Comparison of ENCODE assay signal across 9 cellular contexts in genomic region chr6:133916650-133917151, GRCh38. TPM values are rescaled to one million over a fixed set of nuclear protein-coding genes. Genes with fewer than 3 reads are reported as not detected.
DNase-seq lines count a peak whose midpoint lies in the region; ATAC-seq lines count a peak whose summit lies in the region.
"Had no signal": no experiment of that assay in that cellular context is flagged by ENCODE, and none has a peak within 500 bp of the region (broad histone marks: within the 10 kb centered on the region; RNA-seq: fewer than 3 reads in every experiment).

No MANE protein-coding gene starts in this region.

- no peaks in the 10 kb centered on the region for H3K79me1 ChIP-seq in neuronal stem cell (ENCODE audit: low read depth, low read length)

- H3K27me3 Mint-ChIP-seq in activated T-cell treated with anti-CD3 and anti-CD28 coated beads, Interleukin-2, amount 50 U/mL, for 72 hours (ENCODE audit: low read depth) = peaks cover 21% of the 10 kb centered on the region

- peaks cover 4% of the 10 kb centered on the region in 2 donors for H3K4me1 ChIP-seq in neuronal stem cell (ENCODE audit: control insufficient read depth in 2 of 2, insufficient read depth in 1 of 2, low read depth in 1 of 2, low read length in 2 of 2)

- H3K4me2 ChIP-seq in neuronal stem cell (ENCODE audit: insufficient read depth, low read length, poor library complexity, severe bottlenecking) = peak overlapping the region; percentile 36

- no peaks in the 10 kb centered on the region for H3K36me3 ChIP-seq in neuronal stem cell (replicated peaks in 1 of 2; ENCODE audit: control insufficient read depth in 2 of 2, insufficient read depth in 2 of 2, low read length in 2 of 2)
- H3K36me3 ChIP-seq: neutrophil had no signal

- no peaks in the 10 kb centered on the region for H3K36me3 Mint-ChIP-seq in activated T-cell treated with anti-CD3 and anti-CD28 coated beads, Interleukin-2, amount 50 U/mL, for 72 hours (ENCODE audit: insufficient read depth in 2 of 2)

- H3K4me1 Mint-ChIP-seq in activated T-cell treated with anti-CD3 and anti-CD28 coated beads, Interleukin-2, amount 50 U/mL, for 72 hours (ENCODE audit: low read depth) = no peaks in the 10 kb centered on the region

- no peaks in the 10 kb centered on the region for H3K9me3 Mint-ChIP-seq in activated T-cell treated with anti-CD3 and anti-CD28 coated beads, Interleukin-2, amount 50 U/mL, for 72 hours

- H4K8ac ChIP-seq in neuronal stem cell (ENCODE audit: low read depth, low read length) = no peak overlapping the region

- no peak overlapping the region for H3K23ac ChIP-seq in neuronal stem cell (ENCODE audit: low read depth, low read length, poor library complexity)

- H3K9ac ChIP-seq in neuronal stem cell (ENCODE audit: low read depth, low read length, poor library complexity) = no peak overlapping the region

- peak overlapping the region; percentile 49 for H2AFZ ChIP-seq in neuronal stem cell (ENCODE audit: low read length)

- no peak overlapping the region for H3K4me3 Mint-ChIP-seq in activated T-cell treated with anti-CD3 and anti-CD28 coated beads, Interleukin-2, amount 50 U/mL, for 72 hours

- no peak overlapping the region for H3K4me3 ChIP-seq in neuronal stem cell (ENCODE audit: low read length in 2 of 2)

- ATAC-seq in GM21825 (IDR thresholded peaks at IDR 0.05; ENCODE audit: unreplicated experiment) = peak; percentile 70
- peak; percentile 51 to 67 for ATAC-seq in activated T-cell treated with anti-CD3 and anti-CD28 coated beads, Interleukin-2, amount 50 U/mL, for 72 hours (replicated peaks in 1 of 2)

- no peak overlapping the region for H2BK120ac ChIP-seq in neuronal stem cell (ENCODE audit: low read depth, low read length)

- no peak overlapping the region for H2AK5ac ChIP-seq in neuronal stem cell (ENCODE audit: low read depth, low read length)

- H2BK15ac ChIP-seq in neuronal stem cell (ENCODE audit: low read length) = no peak overlapping the region

- DNase-seq in DMS79 treated with DMSO at 0.1 percent for 48 hours (lab: John Stamatoyannopoulos, UW) (peak; percentile 63), LHCN-M2 (ENCODE audit: low read depth) (peak; percentile 90), RKO (ENCODE audit: low spot score) (peak; percentile 77), fibroblast of the conjunctiva (ENCODE audit: low read depth) (peak; percentile 86), neuronal stem cell (ENCODE audit: low spot score) (peak; percentile 94), superior temporal gyrus (ENCODE audit: extremely low spot score) (peak; percentile 94)
- DNase-seq in activated T-cell treated with anti-CD3 and anti-CD28 coated beads, Interleukin-2, amount 50 U/mL, for 72 hours = peak; percentile 80 to 85

- no peaks in the 10 kb centered on the region for H3K9me3 ChIP-seq in neuronal stem cell (replicated peaks in 1 of 2; ENCODE audit: control insufficient read depth in 2 of 2, insufficient read depth in 1 of 2, low read depth in 1 of 2, low read length in 2 of 2)
- H3K9me3 ChIP-seq: neutrophil had no signal

- H3K18ac ChIP-seq in neuronal stem cell (ENCODE audit: low read length) = no peak overlapping the region

- H3K27ac ChIP-seq in neuronal stem cell (replicated peaks; ENCODE audit: low read length) = peak overlapping the region; percentile 86
- H3K27ac ChIP-seq: neutrophil had no signal

- no peak overlapping the region for H3K14ac ChIP-seq in neuronal stem cell (ENCODE audit: low read length)

- H4K91ac ChIP-seq in neuronal stem cell (ENCODE audit: low read depth, low read length, poor library complexity) = no peak overlapping the region

- no peak overlapping the region for H2BK5ac ChIP-seq in neuronal stem cell (ENCODE audit: low read length)

- H3K4ac ChIP-seq in neuronal stem cell (ENCODE audit: low read length) = no peak overlapping the region

- no peak overlapping the region for H3K27ac Mint-ChIP-seq in activated T-cell treated with anti-CD3 and anti-CD28 coated beads, Interleukin-2, amount 50 U/mL, for 72 hours

- H3K27me3 ChIP-seq in neuronal stem cell (ENCODE audit: control insufficient read depth in 3 of 3, insufficient read depth in 3 of 3, low read depth in 1 of 3, low read length in 3 of 3) = peaks cover 0 to 11% (median 0%) of the 10 kb centered on the region in 3 experiments

- H2BK12ac ChIP-seq in neuronal stem cell (ENCODE audit: low read length) = no peak overlapping the region

- no CpG with 5 or more reads among the region's 8 CpGs for WGBS in neuronal stem cell (ENCODE audit: extremely low coverage in 2 of 2, insufficient read length in 2 of 2, insufficient replicate concordance in 1 of 2), 2 donors

RNA-seq across cellular contexts. Expression of gene TCF21, which starts 27.8 kb away (rescaled TPM):
- total RNA-seq in LHCN-M2 (2014; rRNA removed) = not detected in 2 replicates
- polyA plus RNA-seq in LHCN-M2 (2012) = not detected
- total RNA-seq in activated T-cell treated with anti-CD3 and anti-CD28 coated beads, Interleukin-2, amount 50 U/mL, for 72 hours = not detected
- polyA plus RNA-seq in neuronal stem cell (2013, experiment 1 of 2) = 0.14 TPM
- 0.22 TPM for polyA plus RNA-seq in neuronal stem cell (2013, experiment 2 of 2)

RNA-seq across cellular contexts. Expression of gene TBPL1, which starts 36.3 kb away (rescaled TPM):
- total RNA-seq in LHCN-M2 (2014; rRNA removed) = 28.2 and 39.8 TPM in 2 replicates
- polyA plus RNA-seq in LHCN-M2 (2012) = 17.3 TPM
- total RNA-seq in activated T-cell treated with anti-CD3 and anti-CD28 coated beads, Interleukin-2, amount 50 U/mL, for 72 hours = 10 to 100 TPM; 32.9 to 34.7 TPM
- 99.0 TPM for polyA plus RNA-seq in neuronal stem cell (2013, experiment 1 of 2)
- 103 TPM for polyA plus RNA-seq in neuronal stem cell (2013, experiment 2 of 2)
